Comparison of ENCODE assay signal across 8 cellular contexts in genomic region chr17:77450742-77451270, GRCh38.
DNase-seq lines count a peak whose midpoint lies in the region; TF ChIP-seq lines count a peak whose summit lies in the region.

No MANE protein-coding gene starts in this region.

- TF ChIP-seq CTCF in C4-2B (conservative IDR thresholded peaks at IDR 0.05) (no peak), OCI-LY7 (conservative IDR thresholded peaks at IDR 0.05; ENCODE audit: low read length) (no peak), endodermal cell (conservative IDR thresholded peaks at IDR 0.05) (no peak)

- H3K9me3 ChIP-seq in OCI-LY7 (ENCODE audit: low read length) = no peaks in the 10 kb centered on the region
- H3K9me3 ChIP-seq in endodermal cell (ENCODE audit: control insufficient read depth, low read length) = no peaks in the 10 kb centered on the region
- no peaks in the 10 kb centered on the region for H3K9me3 ChIP-seq in neuron (ENCODE audit: low read length)

- intact Hi-C loops in OCI-LY7 (cut with micrococcal nuclease; ENCODE audit: unreplicated experiment) = no loop called here

- H3K9me3 Mint-ChIP-seq in endodermal cell = no peaks in the 10 kb centered on the region

- peaks cover 66% of the 10 kb centered on the region for H3K36me3 ChIP-seq in OCI-LY7 (ENCODE audit: insufficient read depth, low read length)
- peaks cover 3% of the 10 kb centered on the region for H3K36me3 ChIP-seq in endodermal cell (ENCODE audit: control insufficient read depth, insufficient read depth, low read length)
- peaks cover 6% of the 10 kb centered on the region for H3K36me3 ChIP-seq in neuron (ENCODE audit: insufficient read depth, low read length)

- no peaks in the 10 kb centered on the region for H3K9me2 ChIP-seq in OCI-LY7 (ENCODE audit: insufficient read depth, low read length)

- POLR2A ChIA-PET in OCI-LY7 (lab: Charles Lee) = interaction anchor here (0.5 to 6.7 kb wide), 13 partner anchors 6 to 70 kb away, joined by 3 to 99 read pairs (median 5); no protein-coding TSS in a partner anchor

- peak overlapping the region; percentile 74 for H3K4me3 Mint-ChIP-seq in endodermal cell

- H3K4me1 ChIP-seq in OCI-LY7 (ENCODE audit: insufficient read depth, low read length, poor library complexity, severe bottlenecking) (peaks cover 69% of the 10 kb centered on the region), endodermal cell (ENCODE audit: control insufficient read depth, insufficient read depth, low read length) (peaks cover 28% of the 10 kb centered on the region), neuron (ENCODE audit: insufficient read depth, low read length) (peaks cover 41% of the 10 kb centered on the region)

- H3K79me2 ChIP-seq in OCI-LY7 (ENCODE audit: insufficient read depth, low read depth, low read length) = peaks cover 92% of the 10 kb centered on the region

- H3K27me3 Mint-ChIP-seq in endodermal cell (ENCODE audit: insufficient read depth) = no peaks in the 10 kb centered on the region

- no peak for DNase-seq in OCI-LY7 (ENCODE audit: low spot score)
- DNase-seq in endodermal cell = no peak
- DNase-seq in retina = no peak
- DNase-seq in NCI-H1930 (lab: John Stamatoyannopoulos, UW) = no peak
- DNase-seq in T1000 (lab: John Stamatoyannopoulos, UW) = no peak
- no peak for DNase-seq in AG20443 (ENCODE audit: low spot score)

- peaks cover 54% of the 10 kb centered on the region for H3K4me1 Mint-ChIP-seq in endodermal cell

- H3K27me3 ChIP-seq in endodermal cell (ENCODE audit: control insufficient read depth, insufficient read depth, low read length, poor library complexity, severe bottlenecking) (no peaks in the 10 kb centered on the region), neuron (ENCODE audit: insufficient read depth, low read length) (no peaks in the 10 kb centered on the region)

- H2AFZ ChIP-seq in OCI-LY7 (ENCODE audit: low read length) = no peak overlapping the region
- H2AFZ ChIP-seq in neuron (ENCODE audit: low read depth, low read length) = no peak overlapping the region

- CTCF ChIA-PET in OCI-LY7 (lab: Charles Lee; ENCODE audit: unreplicated experiment) = interaction anchor here (0.6 to 1.8 kb wide), 4 partner anchors 9 to 21 kb away, joined by 3 to 7 read pairs (median 5); no protein-coding TSS in a partner anchor

- peaks cover 3% of the 10 kb centered on the region for H3K36me3 Mint-ChIP-seq in endodermal cell (ENCODE audit: low read depth)

- H3K4me3 ChIP-seq in OCI-LY7 (ENCODE audit: low read depth, low read length, poor library complexity, severe bottlenecking) = peak overlapping the region; percentile 76
- peak overlapping the region; percentile 91 for H3K4me3 ChIP-seq in endodermal cell (ENCODE audit: low read length)
- peak overlapping the region; percentile 58 for H3K4me3 ChIP-seq in neuron (ENCODE audit: low read length)

- peak overlapping the region; percentile 76 for H3K4me2 ChIP-seq in OCI-LY7 (ENCODE audit: low read length)

- H3K27ac Mint-ChIP-seq in endodermal cell = peak overlapping the region; percentile 98

- 7 to 12% methylated on average over 7 to 11 of the region's 11 CpGs for WGBS in endodermal cell (ENCODE audit: insufficient coverage in 1 of 2, insufficient read length in 1 of 2), 2 experiments

- H4K20me1 ChIP-seq in OCI-LY7 (ENCODE audit: insufficient read depth, low read length) = no peaks in the 10 kb centered on the region

- H3K27ac ChIP-seq in C4-2B = peak overlapping the region; percentile 74
- peak overlapping the region; percentile 95 for H3K27ac ChIP-seq in OCI-LY7 (ENCODE audit: low read depth, low read length, poor library complexity, severe bottlenecking)
- H3K27ac ChIP-seq in endodermal cell (ENCODE audit: low read depth, low read length) = peak overlapping the region; percentile 100

- no TSS peak for BruUV-seq in OCI-LY7 (replicated peaks; lab: Mats Ljungman, UMichigan)

- H3K9ac ChIP-seq in endodermal cell (ENCODE audit: extremely low read depth, low read length, poor library complexity, severe bottlenecking) = peak overlapping the region; percentile 100
